Comparison of ENCODE assay signal across 1 cellular context in the genomic region with DNA sequence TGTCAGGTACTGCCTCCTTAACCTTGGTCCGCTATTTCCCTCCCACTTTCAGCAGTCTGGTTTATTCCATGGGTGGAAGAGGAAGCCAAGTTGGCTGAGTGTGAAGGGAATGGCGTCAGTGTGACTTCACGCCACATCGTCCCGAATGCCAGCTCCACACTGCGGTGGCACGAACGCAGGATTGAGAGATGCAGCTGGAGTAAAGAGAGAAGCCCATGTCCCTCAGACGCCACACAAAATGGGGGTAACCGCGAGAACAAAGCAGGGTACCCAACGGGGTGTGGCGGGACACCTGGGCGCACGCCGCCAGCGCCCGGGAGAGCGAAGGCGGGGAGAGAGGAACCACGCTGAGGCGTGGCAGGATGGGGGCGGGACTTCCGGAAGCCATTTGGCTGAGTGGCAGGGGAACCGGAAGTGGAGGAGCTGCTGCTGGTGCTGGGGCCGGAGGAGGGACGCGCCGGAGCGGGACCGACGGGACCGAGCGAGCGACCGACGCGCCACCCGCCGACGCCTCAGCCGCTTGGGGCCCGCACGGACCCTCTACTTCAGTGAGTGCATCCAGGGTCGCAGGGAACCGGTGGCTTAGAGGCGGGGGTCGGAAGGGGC.
A peak's percentile ranks its signal among the peaks of the same experiment; 100 is the strongest.
TF ChIP-seq lines count a peak whose summit lies in the region.

A gene with protein sequence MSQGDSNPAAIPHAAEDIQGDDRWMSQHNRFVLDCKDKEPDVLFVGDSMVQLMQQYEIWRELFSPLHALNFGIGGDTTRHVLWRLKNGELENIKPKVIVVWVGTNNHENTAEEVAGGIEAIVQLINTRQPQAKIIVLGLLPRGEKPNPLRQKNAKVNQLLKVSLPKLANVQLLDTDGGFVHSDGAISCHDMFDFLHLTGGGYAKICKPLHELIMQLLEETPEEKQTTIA (plus strand): TSS at position 417 of the 606 bp plus-strand sequence. CDS start 8,161 bp downstream, outside the sequence.

TF ChIP-seq in K562, 482 proteins besides CTCF, POLR2A, EP300 and RAD21 (continued from another document and continues in another):
- TF ChIP-seq, protein P1, sequence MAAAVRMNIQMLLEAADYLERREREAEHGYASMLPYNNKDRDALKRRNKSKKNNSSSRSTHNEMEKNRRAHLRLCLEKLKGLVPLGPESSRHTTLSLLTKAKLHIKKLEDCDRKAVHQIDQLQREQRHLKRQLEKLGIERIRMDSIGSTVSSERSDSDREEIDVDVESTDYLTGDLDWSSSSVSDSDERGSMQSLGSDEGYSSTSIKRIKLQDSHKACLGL (CRISPR knock-in tag; IDR thresholded peaks at IDR 0.05; ENCODE audit: borderline replicate concordance, poor library complexity, severe bottlenecking): no peak
- TF ChIP-seq ZNF224 (CRISPR knock-in tag; IDR thresholded peaks at IDR 0.05): no peak
- no peak for TF ChIP-seq SAFB (IDR thresholded peaks at IDR 0.05; ENCODE audit: borderline replicate concordance, low read depth, low read length)
- TF ChIP-seq CREM (IDR thresholded peaks at IDR 0.05; ENCODE audit: low read depth): peak; percentile 68
- TF ChIP-seq DMBX1 (CRISPR knock-in tag; IDR thresholded peaks at IDR 0.05; ENCODE audit: borderline replicate concordance): no peak
- TF ChIP-seq CCNT2 (IDR thresholded peaks at IDR 0.05; ENCODE audit: borderline replicate concordance, extremely low read depth, insufficient read length, low read depth, low read length): peak; percentile 40
- TF ChIP-seq CREB1 (IDR thresholded peaks at IDR 0.05): peak; percentile 60; the same call in 1 of the 2 replicates
- TF ChIP-seq CREB1 (CRISPR knock-in tag; IDR thresholded peaks at IDR 0.05): peak; percentile 62
- TF ChIP-seq RUNX1 (IDR thresholded peaks at IDR 0.05; ENCODE audit: low read depth): no peak
- TF ChIP-seq, protein P2, sequence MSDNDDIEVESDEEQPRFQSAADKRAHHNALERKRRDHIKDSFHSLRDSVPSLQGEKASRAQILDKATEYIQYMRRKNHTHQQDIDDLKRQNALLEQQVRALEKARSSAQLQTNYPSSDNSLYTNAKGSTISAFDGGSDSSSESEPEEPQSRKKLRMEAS (CRISPR knock-in tag; IDR thresholded peaks at IDR 0.05): peak; percentile 90
- TF ChIP-seq, protein P3, sequence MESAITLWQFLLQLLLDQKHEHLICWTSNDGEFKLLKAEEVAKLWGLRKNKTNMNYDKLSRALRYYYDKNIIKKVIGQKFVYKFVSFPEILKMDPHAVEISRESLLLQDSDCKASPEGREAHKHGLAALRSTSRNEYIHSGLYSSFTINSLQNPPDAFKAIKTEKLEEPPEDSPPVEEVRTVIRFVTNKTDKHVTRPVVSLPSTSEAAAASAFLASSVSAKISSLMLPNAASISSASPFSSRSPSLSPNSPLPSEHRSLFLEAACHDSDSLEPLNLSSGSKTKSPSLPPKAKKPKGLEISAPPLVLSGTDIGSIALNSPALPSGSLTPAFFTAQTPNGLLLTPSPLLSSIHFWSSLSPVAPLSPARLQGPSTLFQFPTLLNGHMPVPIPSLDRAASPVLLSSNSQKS (CRISPR knock-in tag; IDR thresholded peaks at IDR 0.05): no peak
- no peak for TF ChIP-seq ZNF436 (CRISPR knock-in tag; IDR thresholded peaks at IDR 0.05)
- no peak for TF ChIP-seq EHMT2 (IDR thresholded peaks at IDR 0.05)
- TF ChIP-seq ZNF140 (CRISPR knock-in tag; IDR thresholded peaks at IDR 0.05): no peak
- no peak for TF ChIP-seq TCF7L2 (IDR thresholded peaks at IDR 0.05; ENCODE audit: low read depth, low read length)
- TF ChIP-seq, protein P4, sequence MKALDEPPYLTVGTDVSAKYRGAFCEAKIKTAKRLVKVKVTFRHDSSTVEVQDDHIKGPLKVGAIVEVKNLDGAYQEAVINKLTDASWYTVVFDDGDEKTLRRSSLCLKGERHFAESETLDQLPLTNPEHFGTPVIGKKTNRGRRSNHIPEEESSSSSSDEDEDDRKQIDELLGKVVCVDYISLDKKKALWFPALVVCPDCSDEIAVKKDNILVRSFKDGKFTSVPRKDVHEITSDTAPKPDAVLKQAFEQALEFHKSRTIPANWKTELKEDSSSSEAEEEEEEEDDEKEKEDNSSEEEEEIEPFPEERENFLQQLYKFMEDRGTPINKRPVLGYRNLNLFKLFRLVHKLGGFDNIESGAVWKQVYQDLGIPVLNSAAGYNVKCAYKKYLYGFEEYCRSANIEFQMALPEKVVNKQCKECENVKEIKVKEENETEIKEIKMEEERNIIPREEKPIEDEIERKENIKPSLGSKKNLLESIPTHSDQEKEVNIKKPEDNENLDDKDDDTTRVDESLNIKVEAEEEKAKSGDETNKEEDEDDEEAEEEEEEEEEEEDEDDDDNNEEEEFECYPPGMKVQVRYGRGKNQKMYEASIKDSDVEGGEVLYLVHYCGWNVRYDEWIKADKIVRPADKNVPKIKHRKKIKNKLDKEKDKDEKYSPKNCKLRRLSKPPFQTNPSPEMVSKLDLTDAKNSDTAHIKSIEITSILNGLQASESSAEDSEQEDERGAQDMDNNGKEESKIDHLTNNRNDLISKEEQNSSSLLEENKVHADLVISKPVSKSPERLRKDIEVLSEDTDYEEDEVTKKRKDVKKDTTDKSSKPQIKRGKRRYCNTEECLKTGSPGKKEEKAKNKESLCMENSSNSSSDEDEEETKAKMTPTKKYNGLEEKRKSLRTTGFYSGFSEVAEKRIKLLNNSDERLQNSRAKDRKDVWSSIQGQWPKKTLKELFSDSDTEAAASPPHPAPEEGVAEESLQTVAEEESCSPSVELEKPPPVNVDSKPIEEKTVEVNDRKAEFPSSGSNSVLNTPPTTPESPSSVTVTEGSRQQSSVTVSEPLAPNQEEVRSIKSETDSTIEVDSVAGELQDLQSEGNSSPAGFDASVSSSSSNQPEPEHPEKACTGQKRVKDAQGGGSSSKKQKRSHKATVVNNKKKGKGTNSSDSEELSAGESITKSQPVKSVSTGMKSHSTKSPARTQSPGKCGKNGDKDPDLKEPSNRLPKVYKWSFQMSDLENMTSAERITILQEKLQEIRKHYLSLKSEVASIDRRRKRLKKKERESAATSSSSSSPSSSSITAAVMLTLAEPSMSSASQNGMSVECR (CRISPR knock-in tag; IDR thresholded peaks at IDR 0.05): peak; percentile 57
- no peak for TF ChIP-seq ZNF41 (CRISPR knock-in tag; conservative IDR thresholded peaks at IDR 0.05)
- peak; percentile 84; the same call in 1 of the 2 replicates for TF ChIP-seq SPI1 (IDR thresholded peaks at IDR 0.05; ENCODE audit: borderline replicate concordance, low read depth, low read length)
- TF ChIP-seq, protein P5, sequence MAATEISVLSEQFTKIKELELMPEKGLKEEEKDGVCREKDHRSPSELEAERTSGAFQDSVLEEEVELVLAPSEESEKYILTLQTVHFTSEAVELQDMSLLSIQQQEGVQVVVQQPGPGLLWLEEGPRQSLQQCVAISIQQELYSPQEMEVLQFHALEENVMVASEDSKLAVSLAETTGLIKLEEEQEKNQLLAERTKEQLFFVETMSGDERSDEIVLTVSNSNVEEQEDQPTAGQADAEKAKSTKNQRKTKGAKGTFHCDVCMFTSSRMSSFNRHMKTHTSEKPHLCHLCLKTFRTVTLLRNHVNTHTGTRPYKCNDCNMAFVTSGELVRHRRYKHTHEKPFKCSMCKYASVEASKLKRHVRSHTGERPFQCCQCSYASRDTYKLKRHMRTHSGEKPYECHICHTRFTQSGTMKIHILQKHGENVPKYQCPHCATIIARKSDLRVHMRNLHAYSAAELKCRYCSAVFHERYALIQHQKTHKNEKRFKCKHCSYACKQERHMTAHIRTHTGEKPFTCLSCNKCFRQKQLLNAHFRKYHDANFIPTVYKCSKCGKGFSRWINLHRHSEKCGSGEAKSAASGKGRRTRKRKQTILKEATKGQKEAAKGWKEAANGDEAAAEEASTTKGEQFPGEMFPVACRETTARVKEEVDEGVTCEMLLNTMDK (IDR thresholded peaks at IDR 0.05; ENCODE audit: borderline replicate concordance, insufficient read depth, low read depth, low read length, poor library complexity, severe bottlenecking): no peak
- no peak for TF ChIP-seq CBFA2T2 (conservative IDR thresholded peaks at IDR 0.05)
- no peak for TF ChIP-seq ZC3H4 (CRISPR knock-in tag; IDR thresholded peaks at IDR 0.05; ENCODE audit: borderline replicate concordance)
- TF ChIP-seq NFIC (IDR thresholded peaks at IDR 0.05): peak; percentile 4
- TF ChIP-seq ZC3H11A (IDR thresholded peaks at IDR 0.05; ENCODE audit: low read depth, low read length): no peak
- TF ChIP-seq PTBP1 (IDR thresholded peaks at IDR 0.05; ENCODE audit: low read depth, low read length): no peak
- no peak for TF ChIP-seq HDAC3 (IDR thresholded peaks at IDR 0.05; ENCODE audit: borderline replicate concordance, partially characterized antibody)
- TF ChIP-seq, protein P6, sequence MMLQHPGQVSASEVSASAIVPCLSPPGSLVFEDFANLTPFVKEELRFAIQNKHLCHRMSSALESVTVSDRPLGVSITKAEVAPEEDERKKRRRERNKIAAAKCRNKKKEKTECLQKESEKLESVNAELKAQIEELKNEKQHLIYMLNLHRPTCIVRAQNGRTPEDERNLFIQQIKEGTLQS (IDR thresholded peaks at IDR 0.05): peak; percentile 29; the same call in 1 of the 2 replicates
- TF ChIP-seq, protein P6 (CRISPR knock-in tag; conservative IDR thresholded peaks at IDR 0.05): no peak; the same call in 1 of the 2 replicates
- TF ChIP-seq, protein P7, sequence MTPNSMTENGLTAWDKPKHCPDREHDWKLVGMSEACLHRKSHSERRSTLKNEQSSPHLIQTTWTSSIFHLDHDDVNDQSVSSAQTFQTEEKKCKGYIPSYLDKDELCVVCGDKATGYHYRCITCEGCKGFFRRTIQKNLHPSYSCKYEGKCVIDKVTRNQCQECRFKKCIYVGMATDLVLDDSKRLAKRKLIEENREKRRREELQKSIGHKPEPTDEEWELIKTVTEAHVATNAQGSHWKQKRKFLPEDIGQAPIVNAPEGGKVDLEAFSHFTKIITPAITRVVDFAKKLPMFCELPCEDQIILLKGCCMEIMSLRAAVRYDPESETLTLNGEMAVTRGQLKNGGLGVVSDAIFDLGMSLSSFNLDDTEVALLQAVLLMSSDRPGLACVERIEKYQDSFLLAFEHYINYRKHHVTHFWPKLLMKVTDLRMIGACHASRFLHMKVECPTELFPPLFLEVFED (CRISPR knock-in tag; conservative IDR thresholded peaks at IDR 0.05): no peak
- peak; percentile 93 for TF ChIP-seq POLR2G (IDR thresholded peaks at IDR 0.05; ENCODE audit: low read depth, low read length)
- TF ChIP-seq, protein P8, sequence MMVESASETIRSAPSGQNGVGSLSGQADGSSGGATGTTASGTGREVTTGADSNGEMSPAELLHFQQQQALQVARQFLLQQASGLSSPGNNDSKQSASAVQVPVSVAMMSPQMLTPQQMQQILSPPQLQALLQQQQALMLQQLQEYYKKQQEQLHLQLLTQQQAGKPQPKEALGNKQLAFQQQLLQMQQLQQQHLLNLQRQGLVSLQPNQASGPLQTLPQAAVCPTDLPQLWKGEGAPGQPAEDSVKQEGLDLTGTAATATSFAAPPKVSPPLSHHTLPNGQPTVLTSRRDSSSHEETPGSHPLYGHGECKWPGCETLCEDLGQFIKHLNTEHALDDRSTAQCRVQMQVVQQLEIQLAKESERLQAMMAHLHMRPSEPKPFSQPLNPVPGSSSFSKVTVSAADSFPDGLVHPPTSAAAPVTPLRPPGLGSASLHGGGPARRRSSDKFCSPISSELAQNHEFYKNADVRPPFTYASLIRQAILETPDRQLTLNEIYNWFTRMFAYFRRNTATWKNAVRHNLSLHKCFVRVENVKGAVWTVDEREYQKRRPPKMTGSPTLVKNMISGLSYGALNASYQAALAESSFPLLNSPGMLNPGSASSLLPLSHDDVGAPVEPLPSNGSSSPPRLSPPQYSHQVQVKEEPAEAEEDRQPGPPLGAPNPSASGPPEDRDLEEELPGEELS (CRISPR knock-in tag; IDR thresholded peaks at IDR 0.05; ENCODE audit: borderline replicate concordance): no peak
- TF ChIP-seq, protein P9, sequence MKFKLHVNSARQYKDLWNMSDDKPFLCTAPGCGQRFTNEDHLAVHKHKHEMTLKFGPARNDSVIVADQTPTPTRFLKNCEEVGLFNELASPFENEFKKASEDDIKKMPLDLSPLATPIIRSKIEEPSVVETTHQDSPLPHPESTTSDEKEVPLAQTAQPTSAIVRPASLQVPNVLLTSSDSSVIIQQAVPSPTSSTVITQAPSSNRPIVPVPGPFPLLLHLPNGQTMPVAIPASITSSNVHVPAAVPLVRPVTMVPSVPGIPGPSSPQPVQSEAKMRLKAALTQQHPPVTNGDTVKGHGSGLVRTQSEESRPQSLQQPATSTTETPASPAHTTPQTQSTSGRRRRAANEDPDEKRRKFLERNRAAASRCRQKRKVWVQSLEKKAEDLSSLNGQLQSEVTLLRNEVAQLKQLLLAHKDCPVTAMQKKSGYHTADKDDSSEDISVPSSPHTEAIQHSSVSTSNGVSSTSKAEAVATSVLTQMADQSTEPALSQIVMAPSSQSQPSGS (CRISPR knock-in tag; IDR thresholded peaks at IDR 0.05): no peak
- TF ChIP-seq ELF2 (CRISPR knock-in tag; IDR thresholded peaks at IDR 0.05): peak; percentile 69
- no peak for TF ChIP-seq ZC3H8 (IDR thresholded peaks at IDR 0.05)
- TF ChIP-seq NR1H2 (CRISPR knock-in tag; IDR thresholded peaks at IDR 0.05): no peak
- TF ChIP-seq SMARCE1 (IDR thresholded peaks at IDR 0.05): no peak; the same call in 1 of the 2 replicates
- no peak for TF ChIP-seq DDX20 (tag; IDR thresholded peaks at IDR 0.05; ENCODE audit: low read depth)
- TF ChIP-seq PPARD (CRISPR knock-in tag; IDR thresholded peaks at IDR 0.05): no peak
- TF ChIP-seq ZNF668 (CRISPR knock-in tag; IDR thresholded peaks at IDR 0.05): no peak
- peak; percentile 82 for TF ChIP-seq TAF1 (IDR thresholded peaks at IDR 0.05; ENCODE audit: control insufficient read depth, extremely low read depth, insufficient read depth, low read length, severe bottlenecking)
- TF ChIP-seq KDM1A (IDR thresholded peaks at IDR 0.05): peak in 1 of 2 experiments; percentile 14; a peak in 1 of 4 replicates
- TF ChIP-seq, protein P10, sequence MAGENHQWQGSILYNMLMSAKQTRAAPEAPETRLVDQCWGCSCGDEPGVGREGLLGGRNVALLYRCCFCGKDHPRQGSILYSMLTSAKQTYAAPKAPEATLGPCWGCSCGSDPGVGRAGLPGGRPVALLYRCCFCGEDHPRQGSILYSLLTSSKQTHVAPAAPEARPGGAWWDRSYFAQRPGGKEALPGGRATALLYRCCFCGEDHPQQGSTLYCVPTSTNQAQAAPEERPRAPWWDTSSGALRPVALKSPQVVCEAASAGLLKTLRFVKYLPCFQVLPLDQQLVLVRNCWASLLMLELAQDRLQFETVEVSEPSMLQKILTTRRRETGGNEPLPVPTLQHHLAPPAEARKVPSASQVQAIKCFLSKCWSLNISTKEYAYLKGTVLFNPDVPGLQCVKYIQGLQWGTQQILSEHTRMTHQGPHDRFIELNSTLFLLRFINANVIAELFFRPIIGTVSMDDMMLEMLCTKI (IDR thresholded peaks at IDR 0.05; ENCODE audit: partially characterized antibody): no peak
- TF ChIP-seq E2F3 (CRISPR knock-in tag; IDR thresholded peaks at IDR 0.05): no peak
- TF ChIP-seq SIN3B (IDR thresholded peaks at IDR 0.05; ENCODE audit: low read depth): no peak
- TF ChIP-seq ZNF644 (tag; IDR thresholded peaks at IDR 0.05; ENCODE audit: low read depth): no peak
- TF ChIP-seq ZNF134 (CRISPR knock-in tag; conservative IDR thresholded peaks at IDR 0.05): no peak
- peak; percentile 80; the same call in 1 of the 2 replicates for TF ChIP-seq CBFB (CRISPR knock-in tag; IDR thresholded peaks at IDR 0.05)
